ENCODE assay signal across 18 cellular contexts in genomic region chr5:140677947-140678346, GRCh38. TPM values are rescaled to one million over a fixed set of nuclear protein-coding genes. Genes with fewer than 3 reads are reported as not detected.
DNase-seq lines count a peak whose midpoint lies in the region; ATAC-seq and TF ChIP-seq lines count a peak whose summit lies in the region.
"Had no signal": no experiment of that assay in that cellular context is flagged by ENCODE, and none has a peak within 500 bp of the region (broad histone marks: within the 10 kb centered on the region; RNA-seq: fewer than 3 reads in every experiment).

No MANE protein-coding gene starts in this region.

- TF ChIP-seq POLR2A in thyroid gland (IDR thresholded peaks at IDR 0.05), result no peak

- intact Hi-C loops in PC-9 (cut with micrococcal nuclease; ENCODE audit: unreplicated experiment) (no loop called here), thyroid gland (cut with DNase I) (no loop called here)

- no peaks in the 10 kb centered on the region for H3F3A ChIP-seq in PC-9 (ENCODE audit: insufficient read depth, low read depth)

- no peaks in the 10 kb centered on the region for H3K79me2 ChIP-seq in PC-9 (ENCODE audit: low read depth)

- CTCF ChIA-PET in PC-9 (lab: Charles Lee), result no interaction called here

- no TSS peak for BruUV-seq in PC-9 (replicated peaks; lab: Mats Ljungman, UMichigan)

- no peak overlapping the region for H3K4me2 ChIP-seq in PC-9
- H3K4me2 ChIP-seq: smooth muscle cell had no signal

- WGBS in thyroid gland, 2 donors, result 90 to 97% methylated on average over 3 of the region's 3 CpGs

- H3K36me3 ChIP-seq in PC-9 (ENCODE audit: low read depth), result peaks cover 9% of the 10 kb centered on the region; the same call in 1 of the 2 replicates
- H3K36me3 ChIP-seq in thyroid gland, result peaks cover 40 to 48% of the 10 kb centered on the region in 2 donors

- POLR2A ChIA-PET in PC-9 (lab: Charles Lee; ENCODE audit: unreplicated experiment), result no interaction called here

- H3K9me3 ChIP-seq in PC-9 (ENCODE audit: insufficient read depth, low read depth) (no peaks in the 10 kb centered on the region), thyroid gland (no peaks in the 10 kb centered on the region)
- H3K9me3 ChIP-seq: upper lobe of left lung had no signal

- H3K4me3 ChIP-seq in PC-9 (no peak overlapping the region), thyroid gland (replicated peaks in 1 of 3) (no peak overlapping the region)
- H3K4me3 ChIP-seq: SK-N-MC, smooth muscle cell, upper lobe of left lung had no signal

- no peaks in the 10 kb centered on the region for H3K9me2 ChIP-seq in PC-9 (ENCODE audit: insufficient read depth)

- H2AFZ ChIP-seq in PC-9, result no peak overlapping the region

- peak; percentile 47 for ATAC-seq in GM18502 (IDR thresholded peaks at IDR 0.05; ENCODE audit: poor library complexity, unreplicated experiment)
- peak; percentile 50 for ATAC-seq in HG02588 (IDR thresholded peaks at IDR 0.05; ENCODE audit: unreplicated experiment)
- ATAC-seq in HG03460 (IDR thresholded peaks at IDR 0.05; ENCODE audit: unreplicated experiment), result peak; percentile 54
- ATAC-seq: left cardiac atrium had no signal

- DNase-seq in GM19240 (ENCODE audit: insufficient read length, low spot score) (peak; percentile 51), PC-9 (no peak), thyroid gland (no peak)
- no peak for DNase-seq in stimulated activated CD8-positive, alpha-beta memory T cell treated with anti-CD3 and anti-CD28 coated beads, Interleukin-4, amount 100 ng/mL, for 48 hours
- no peak for DNase-seq in activated CD4-positive, alpha-beta T cell treated with anti-CD3 and anti-CD28 coated beads, Interleukin-2, amount 50 U/mL, for 48 hours
- DNase-seq: effector CD4-positive, alpha-beta T cell; hypothalamus; left cardiac atrium; NCI-H187; NCI-H524 treated with DMSO at 0.1 percent for 48 hours; OCI-M1; stimulated activated naive CD4-positive, alpha-beta T cell; upper lobe of left lung had no signal

- no peaks in the 10 kb centered on the region for H3K4me1 ChIP-seq in PC-9 (replicated peaks; ENCODE audit: insufficient read depth)
- no peaks in the 10 kb centered on the region for H3K4me1 ChIP-seq in thyroid gland
- H3K4me1 ChIP-seq: upper lobe of left lung had no signal

- H3K27ac ChIP-seq in PC-9 (no peak overlapping the region), thyroid gland (no peak overlapping the region)
- H3K27ac ChIP-seq: SK-N-MC, upper lobe of left lung had no signal

- TF ChIP-seq CTCF in PC-9 (conservative IDR thresholded peaks at IDR 0.05) (no peak), thyroid gland (IDR thresholded peaks at IDR 0.05) (no peak)

- H3K27me3 ChIP-seq in PC-9 (ENCODE audit: insufficient read depth, low read depth) (no peaks in the 10 kb centered on the region), thyroid gland (no peaks in the 10 kb centered on the region)
- H3K27me3 ChIP-seq: upper lobe of left lung had no signal

- H4K20me1 ChIP-seq in PC-9 (ENCODE audit: insufficient read depth), result no peaks in the 10 kb centered on the region

RNA-seq across cellular contexts. Expression of gene DND1, which starts 4.6 kb away (rescaled TPM):
- 1.2 and 2.0 TPM in 2 replicates for total RNA-seq in PC-9 (2021)
- total RNA-seq in thyroid gland, result 1 to 10 TPM in 2 of 4 donors, not detected in 2; 1.3 to 2.0 TPM

RNA-seq across cellular contexts. Expression of gene HARS1, which starts 13.2 kb away (rescaled TPM):
- 52.0 and 64.3 TPM in 2 replicates for total RNA-seq in PC-9 (2021)
- total RNA-seq in thyroid gland, result 10 to 100 TPM; 41.0 to 56.8 (median 48.2) TPM

RNA-seq across cellular contexts. Expression of gene WDR55, which starts 13.2 kb away (rescaled TPM):
- total RNA-seq in PC-9 (2021), result 37.9 and 39.2 TPM in 2 replicates
- total RNA-seq in thyroid gland, result 10 to 100 TPM; 19.5 to 23.8 (median 20.7) TPM

RNA-seq across cellular contexts. Expression of gene HARS2, which starts 13.3 kb away (rescaled TPM):
- total RNA-seq in PC-9 (2021) (28.8 and 31.1 TPM in 2 replicates), thyroid gland (10 to 100 TPM; 29.3 to 31.8 (median 30.1) TPM)

RNA-seq across cellular contexts. Expression of gene ZMAT2, which starts 22.3 kb away (rescaled TPM):
- total RNA-seq in PC-9 (2021) (53.5 and 60.1 TPM in 2 replicates), thyroid gland (10 to 100 TPM; 35.1 to 46.0 (median 37.5) TPM)
